ENCODE assay signal across 11 cellular contexts in genomic region chr12:75482636-75483035, GRCh38. TPM values are rescaled to one million over a fixed set of nuclear protein-coding genes. Genes with fewer than 3 reads are reported as not detected.
DNase-seq lines count a peak whose midpoint lies in the region; ATAC-seq and TF ChIP-seq lines count a peak whose summit lies in the region.
"Had no signal": no experiment of that assay in that cellular context is flagged by ENCODE, and none has a peak within 500 bp of the region (broad histone marks: within the 10 kb centered on the region; RNA-seq: fewer than 3 reads in every experiment).

No MANE protein-coding gene starts in this region.

- peak overlapping the region; percentile 85 for H3K27ac ChIP-seq in mammary epithelial cell (ENCODE audit: insufficient read depth, low read depth, low read length)
- H3K27ac ChIP-seq: 22Rv1 had no signal

- ATAC-seq in HG03342 (IDR thresholded peaks at IDR 0.05; ENCODE audit: unreplicated experiment), result peak; percentile 23

- no peak overlapping the region for H3K9ac ChIP-seq in mammary epithelial cell (ENCODE audit: insufficient read depth, low read length)

- no peaks in the 10 kb centered on the region for H4K20me1 ChIP-seq in mammary epithelial cell (ENCODE audit: insufficient read depth, low read length)

- in situ Hi-C loops in mammary epithelial cell (cut with MboI; ENCODE audit: low sequenced_read_pairs in 2 of 2), result loop anchor here (5.0 to 10.0 kb wide), 2 partner anchors 148 to 150 kb away; partner anchors contain the start of genes CAPS2 (in 2 of the 2) and GLIPR1L1 (in 2 of the 2)

- no peak overlapping the region for H2AFZ ChIP-seq in mammary epithelial cell (ENCODE audit: low read depth, low read length)

- H3K4me3 ChIP-seq in mammary epithelial cell (replicated peaks in 1 of 3; ENCODE audit: insufficient read depth in 1 of 3, low read depth in 2 of 3, low read length in 3 of 3), result peak overlapping the region; percentile 22 to 71 (median 67)
- peak overlapping the region; percentile 46 for H3K4me3 ChIP-seq in skeletal muscle cell (ENCODE audit: low read depth, low read length)

- dilution Hi-C loops in mammary epithelial cell (cut with HindIII; ENCODE audit: low sequenced_read_pairs), result no loop called here

- intact Hi-C loops in mammary epithelial cell (cut with micrococcal nuclease), result loop anchor here (10.0 kb wide), 1 partner anchor 798 kb away; no protein-coding TSS in a partner anchor

- H3K36me3 ChIP-seq in mammary epithelial cell (ENCODE audit: insufficient read depth, low read length), result no peaks in the 10 kb centered on the region

- H3K27me3 ChIP-seq in mammary epithelial cell (ENCODE audit: insufficient read depth, low read length), result no peaks in the 10 kb centered on the region

- H3K4me2 ChIP-seq in mammary epithelial cell (ENCODE audit: insufficient read depth, low read depth, low read length), result peak overlapping the region; percentile 89

- peaks cover 55% of the 10 kb centered on the region for H3K79me2 ChIP-seq in mammary epithelial cell (ENCODE audit: insufficient read depth, low read length)

- no TSS peak for BruUV-seq in mammary epithelial cell (replicated peaks; lab: Mats Ljungman, UMichigan)

- no peak for TF ChIP-seq CTCF in mammary epithelial cell (conservative IDR thresholded peaks at IDR 0.05 in 1 of 2, IDR thresholded peaks at IDR 0.05 in 1 of 2; ENCODE audit: extremely low read depth in 1 of 2, insufficient read depth in 1 of 2, low read depth in 1 of 2, low read length in 2 of 2)

- H3K4me1 ChIP-seq in mammary epithelial cell (ENCODE audit: insufficient read depth, low read length), result peaks cover 41% of the 10 kb centered on the region

- H3K9me3 ChIP-seq in mammary epithelial cell (replicated peaks; ENCODE audit: insufficient read depth, low read length), result no peaks in the 10 kb centered on the region

- CTCF ChIA-PET in mammary epithelial cell (lab: Charles Lee; ENCODE audit: low non-redundant PET), result interaction anchor here (0.9 kb wide), 1 partner anchor 978 kb away, joined by 6 read pairs; no protein-coding TSS in a partner anchor

- WGBS in mammary epithelial cell (ENCODE audit: low coverage, missing lambda C conversion rate), result 79% methylated on average over 4 of the region's 4 CpGs

- DNase-seq in DMS79 treated with DMSO at 0.1 percent for 48 hours (lab: John Stamatoyannopoulos, UW), result peak; percentile 57
- DNase-seq in DMS79 (lab: John Stamatoyannopoulos, UW), result no peak
- DNase-seq in mammary epithelial cell, result no peak
- DNase-seq in skeletal muscle cell (ENCODE audit: low read depth), result no peak
- DNase-seq in NCI-H2107 treated with DMSO at 0.1 percent for 48 hours (lab: John Stamatoyannopoulos, UW; ENCODE audit: unreplicated experiment), result no peak
- no peak for DNase-seq in DMS 273 (lab: John Stamatoyannopoulos, UW; ENCODE audit: unreplicated experiment)
- no peak for DNase-seq in activated gamma-delta T cell (lab: John Stamatoyannopoulos, UW)
- DNase-seq: glutamatergic neuron, NCI-H1092 treated with DMSO at 0.1 percent for 48 hours had no signal

RNA-seq across cellular contexts. Expression of gene GLIPR1, which starts 2.1 kb away (rescaled TPM):
- total RNA-seq in mammary epithelial cell, result 10 to 100 TPM; 92.4 to 96.0 TPM
- 74.1 TPM for polyA plus RNA-seq in mammary epithelial cell
- polyA minus RNA-seq in mammary epithelial cell, result 45.6 TPM

RNA-seq across cellular contexts. Expression of gene KRR1, which starts 28.8 kb away (rescaled TPM):
- 10 to 100 TPM; 36.7 to 99.1 TPM for total RNA-seq in mammary epithelial cell
- polyA plus RNA-seq in mammary epithelial cell, result 41.0 TPM
- 21.6 TPM for polyA minus RNA-seq in mammary epithelial cell
